ENCODE assay signal across 29 cellular contexts in genomic region chr2:98777076-98777475, GRCh38.
"Had no signal": no experiment of that assay in that cellular context is flagged by ENCODE, and none has a peak within 500 bp of the region (broad histone marks: within the 10 kb centered on the region; RNA-seq: fewer than 3 reads in every experiment).

No MANE protein-coding gene starts in this region.

- DNase-seq: activated CD4-positive, alpha-beta T cell treated with anti-CD3 and anti-CD28 coated beads, Interleukin-2, amount 10 ng/mL, durations not matched to agents 24 days and 14 days; activated CD4-positive, alpha-beta T cell treated with anti-CD3 and anti-CD28 coated beads, Interleukin-2, amount 50 U/mL, for 4 hours; activated CD8-positive, alpha-beta T cell treated with anti-CD3 and anti-CD28 coated beads for 36 hours; activated gamma-delta T cell; activated naive CD4-positive, alpha-beta T cell treated with anti-CD3 and anti-CD28 coated beads for 36 hours; activated naive CD8-positive, alpha-beta T cell treated with anti-CD3 and anti-CD28 coated beads, Interleukin-2, amount 50 U/mL, for 24 hours; activated T-cell treated with anti-CD3 and anti-CD28 coated beads, Interleukin-2, amount 50 U/mL, for 24 hours; anterior cingulate cortex; central memory CD4-positive, alpha-beta T cell; MM.1S; NCI-H1092 treated with DMSO at 0.1 percent for 48 hours; NCI-H1417; NCI-H146; NCI-H187; NCI-H2029 treated with DMSO at 0.1 percent for 48 hours; NCI-H2107; NCI-H2171; NCI-H510A; NCI-H526; NCI-H748 treated with DMSO at 0.1 percent for 48 hours; PC-9; Right ventricle myocardium superior; SW 1271 had no signal

- H3K27me3 Mint-ChIP-seq: activated CD4-positive, alpha-beta T cell treated with anti-CD3 and anti-CD28 coated beads, Interleukin-2, amount 10 ng/mL, durations not matched to agents 24 days and 14 days; activated CD8-positive, alpha-beta T cell treated with anti-CD3 and anti-CD28 coated beads for 36 hours; activated naive CD8-positive, alpha-beta T cell treated with anti-CD3 and anti-CD28 coated beads, Interleukin-2, amount 50 U/mL, for 24 hours; activated T-cell treated with anti-CD3 and anti-CD28 coated beads, Interleukin-2, amount 50 U/mL, for 24 hours had no signal

- ATAC-seq: activated CD8-positive, alpha-beta T cell treated with anti-CD3 and anti-CD28 coated beads for 36 hours; activated naive CD4-positive, alpha-beta T cell treated with anti-CD3 and anti-CD28 coated beads, Interleukin-2, amount 50 U/mL, for 72 hours; activated naive CD8-positive, alpha-beta T cell treated with anti-CD3 and anti-CD28 coated beads, Interleukin-2, amount 50 U/mL, for 24 hours had no signal

- H3K4me3 Mint-ChIP-seq: activated CD4-positive, alpha-beta T cell treated with anti-CD3 and anti-CD28 coated beads, Interleukin-2, amount 10 ng/mL, durations not matched to agents 24 days and 14 days; activated CD8-positive, alpha-beta T cell treated with anti-CD3 and anti-CD28 coated beads for 36 hours; activated naive CD4-positive, alpha-beta T cell treated with anti-CD3 and anti-CD28 coated beads for 36 hours; activated naive CD8-positive, alpha-beta T cell treated with anti-CD3 and anti-CD28 coated beads, Interleukin-2, amount 50 U/mL, for 24 hours; activated T-cell treated with anti-CD3 and anti-CD28 coated beads, Interleukin-2, amount 50 U/mL, for 24 hours; T-helper 2 cell treated with Interferon-gamma antibody and Interleukin-4, amounts not matched to agents 5 μg/mL and 100 μg/mL, for 36 hours had no signal

- FAIRE-seq: RCC 7860, TTC549 had no signal

- H2AFZ ChIP-seq: PC-9 had no signal

- H3K4me2 ChIP-seq: KMS-11, PC-9 had no signal

- H3K27ac Mint-ChIP-seq: activated CD4-positive, alpha-beta T cell treated with anti-CD3 and anti-CD28 coated beads, Interleukin-2, amount 10 ng/mL, durations not matched to agents 24 days and 14 days; activated naive CD4-positive, alpha-beta T cell treated with anti-CD3 and anti-CD28 coated beads for 36 hours; activated naive CD4-positive, alpha-beta T cell treated with anti-CD3 and anti-CD28 coated beads, Interleukin-2, amount 50 U/mL, for 72 hours; activated naive CD8-positive, alpha-beta T cell treated with anti-CD3 and anti-CD28 coated beads, Interleukin-2, amount 50 U/mL, for 24 hours; activated T-cell treated with anti-CD3 and anti-CD28 coated beads, Interleukin-2, amount 50 U/mL, for 24 hours; activated T-helper 2 cell treated with anti-CD3 and anti-CD28 coated beads, Interferon-gamma antibody, Interleukin-2, Interleukin-4, amounts not matched to agents 10 μg/mL and 5 μg/mL and 100 μg/mL, durations not matched to agents 14 hours and 24 hours and 36 hours; T-helper 2 cell treated with Interferon-gamma antibody and Interleukin-4, amounts not matched to agents 5 μg/mL and 100 μg/mL, for 36 hours had no signal

- H3K9ac ChIP-seq: KMS-11 had no signal

- H3K27ac ChIP-seq: KMS-11, PC-9 had no signal

- H3K4me3 ChIP-seq: PC-9 had no signal
